13 cellular contexts compared by ENCODE assay signal in the genomic region with DNA sequence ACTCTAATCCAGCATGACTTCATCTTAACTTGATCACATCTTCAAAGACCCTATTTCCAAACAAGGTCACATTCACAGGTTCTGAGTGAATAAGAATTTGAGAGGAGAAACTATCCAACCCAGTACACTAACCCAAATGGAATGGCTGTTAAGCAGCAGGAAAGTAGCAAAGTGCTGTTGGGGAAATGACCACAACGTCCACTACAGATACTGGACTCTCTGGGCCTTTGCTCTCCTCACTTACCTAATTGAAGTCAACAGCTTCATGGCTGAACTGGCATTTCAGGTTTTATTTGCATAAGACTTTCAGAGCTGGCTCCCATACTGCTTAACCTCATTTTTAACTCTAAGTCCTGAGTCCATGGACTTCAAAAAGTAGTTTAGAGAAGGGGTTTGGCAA.
"Had no signal": no experiment of that assay in that cellular context is flagged by ENCODE, and none has a peak within 500 bp of the region (broad histone marks: within the 10 kb centered on the region; RNA-seq: fewer than 3 reads in every experiment).

No MANE protein-coding gene starts in this region.

- H3K36me3 ChIP-seq: pancreas, tibial nerve had no signal

- H3K27ac ChIP-seq: pancreas, tibial nerve had no signal

- H3K4me3 ChIP-seq: pancreas, skin epidermis, tibial nerve had no signal

- H3K4me1 ChIP-seq: pancreas, tibial nerve had no signal

- H3K27me3 ChIP-seq: tibial nerve had no signal

- H3K9me3 ChIP-seq: pancreas, tibial nerve had no signal

- ATAC-seq: activated CD8-positive, alpha-beta memory T cell treated with anti-CD3 and anti-CD28 coated beads, Interleukin-2, amount 10 ng/mL, durations not matched to agents 7 days and 5 days; activated naive CD4-positive, alpha-beta T cell treated with anti-CD3 and anti-CD28 coated beads, Interleukin-2, amount 50 U/mL, for 72 hours; left lobe of liver; pancreas had no signal

- DNase-seq: activated CD4-positive, alpha-beta T cell treated with anti-CD3 and anti-CD28 coated beads, Interleukin-2, amount 50 U/mL, for 48 hours; activated CD4-positive, CD25-positive, alpha-beta regulatory T cell treated with anti-CD3 and anti-CD28 coated beads, Interleukin-2, amount 50 U/mL, for 72 hours; activated CD8-positive, alpha-beta memory T cell treated with anti-CD3 and anti-CD28 coated beads, Interleukin-2, amount 10 ng/mL, durations not matched to agents 7 days and 5 days; activated effector memory CD4-positive, alpha-beta T cell treated with Interleukin-2 at 50 U/mL for 16 hours; activated T-cell treated with anti-CD3 and anti-CD28 coated beads, Interleukin-2, amount 50 U/mL, for 24 hours; amniotic stem cell; cerebellar nuclear complex; pancreas; retina had no signal
